In genomic region chr6:77463881-77464867, GRCh38 we compare ENCODE assay signal across 1 cellular context.
TF ChIP-seq lines count a peak whose summit lies in the region.

No MANE protein-coding gene starts in this region.

TF ChIP-seq in HEK293, 187 proteins besides CTCF, POLR2A, EP300 and RAD21 (continued from another document and continues in another):
- TF ChIP-seq SP2 (tag by site-specific recombination; IDR thresholded peaks at IDR 0.05) = no peak
- TF ChIP-seq YY2 (tag by site-specific recombination; IDR thresholded peaks at IDR 0.05) = no peak
- TF ChIP-seq SCRT2 (tag by site-specific recombination; IDR thresholded peaks at IDR 0.05) = no peak; the same call in 1 of the 2 replicates
- no peak for TF ChIP-seq ZNF18 (tag by site-specific recombination; IDR thresholded peaks at IDR 0.05)
- TF ChIP-seq YY1 (tag by site-specific recombination; IDR thresholded peaks at IDR 0.05) = no peak
- no peak for TF ChIP-seq ZNF621 (tag by site-specific recombination; IDR thresholded peaks at IDR 0.05)
- no peak for TF ChIP-seq ZNF785 (tag by site-specific recombination; IDR thresholded peaks at IDR 0.05)
- TF ChIP-seq ZNF518A (tag by site-specific recombination; conservative IDR thresholded peaks at IDR 0.05; ENCODE audit: low read depth) = no peak
- TF ChIP-seq ZNF571 (tag by site-specific recombination; IDR thresholded peaks at IDR 0.05) = no peak
- TF ChIP-seq, protein P1, sequence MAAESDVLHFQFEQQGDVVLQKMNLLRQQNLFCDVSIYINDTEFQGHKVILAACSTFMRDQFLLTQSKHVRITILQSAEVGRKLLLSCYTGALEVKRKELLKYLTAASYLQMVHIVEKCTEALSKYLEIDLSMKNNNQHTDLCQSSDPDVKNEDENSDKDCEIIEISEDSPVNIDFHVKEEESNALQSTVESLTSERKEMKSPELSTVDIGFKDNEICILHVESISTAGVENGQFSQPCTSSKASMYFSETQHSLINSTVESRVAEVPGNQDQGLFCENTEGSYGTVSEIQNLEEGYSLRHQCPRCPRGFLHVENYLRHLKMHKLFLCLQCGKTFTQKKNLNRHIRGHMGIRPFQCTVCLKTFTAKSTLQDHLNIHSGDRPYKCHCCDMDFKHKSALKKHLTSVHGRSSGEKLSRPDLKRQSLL (tag by site-specific recombination; IDR thresholded peaks at IDR 0.05) = 0 out of 2 replicates have a peak, but pooled peaks have one; percentile 14
- no peak for TF ChIP-seq KLF10 (tag by site-specific recombination; IDR thresholded peaks at IDR 0.05)
- TF ChIP-seq ZNF157 (tag by site-specific recombination; IDR thresholded peaks at IDR 0.05) = no peak
- TF ChIP-seq MZF1 (tag by site-specific recombination; IDR thresholded peaks at IDR 0.05; ENCODE audit: borderline replicate concordance) = no peak
- TF ChIP-seq ZBTB20 (tag by site-specific recombination; IDR thresholded peaks at IDR 0.05) = peak; percentile 55
- peak; percentile 39; the same call in 1 of the 2 replicates for TF ChIP-seq REST (tag by site-specific recombination; IDR thresholded peaks at IDR 0.05)
- no peak for TF ChIP-seq ZSCAN18 (tag by site-specific recombination; IDR thresholded peaks at IDR 0.05)
- TF ChIP-seq ZNF292 (tag by site-specific recombination; IDR thresholded peaks at IDR 0.05; ENCODE audit: borderline replicate concordance, low read depth) = no peak
- TF ChIP-seq, protein P2, sequence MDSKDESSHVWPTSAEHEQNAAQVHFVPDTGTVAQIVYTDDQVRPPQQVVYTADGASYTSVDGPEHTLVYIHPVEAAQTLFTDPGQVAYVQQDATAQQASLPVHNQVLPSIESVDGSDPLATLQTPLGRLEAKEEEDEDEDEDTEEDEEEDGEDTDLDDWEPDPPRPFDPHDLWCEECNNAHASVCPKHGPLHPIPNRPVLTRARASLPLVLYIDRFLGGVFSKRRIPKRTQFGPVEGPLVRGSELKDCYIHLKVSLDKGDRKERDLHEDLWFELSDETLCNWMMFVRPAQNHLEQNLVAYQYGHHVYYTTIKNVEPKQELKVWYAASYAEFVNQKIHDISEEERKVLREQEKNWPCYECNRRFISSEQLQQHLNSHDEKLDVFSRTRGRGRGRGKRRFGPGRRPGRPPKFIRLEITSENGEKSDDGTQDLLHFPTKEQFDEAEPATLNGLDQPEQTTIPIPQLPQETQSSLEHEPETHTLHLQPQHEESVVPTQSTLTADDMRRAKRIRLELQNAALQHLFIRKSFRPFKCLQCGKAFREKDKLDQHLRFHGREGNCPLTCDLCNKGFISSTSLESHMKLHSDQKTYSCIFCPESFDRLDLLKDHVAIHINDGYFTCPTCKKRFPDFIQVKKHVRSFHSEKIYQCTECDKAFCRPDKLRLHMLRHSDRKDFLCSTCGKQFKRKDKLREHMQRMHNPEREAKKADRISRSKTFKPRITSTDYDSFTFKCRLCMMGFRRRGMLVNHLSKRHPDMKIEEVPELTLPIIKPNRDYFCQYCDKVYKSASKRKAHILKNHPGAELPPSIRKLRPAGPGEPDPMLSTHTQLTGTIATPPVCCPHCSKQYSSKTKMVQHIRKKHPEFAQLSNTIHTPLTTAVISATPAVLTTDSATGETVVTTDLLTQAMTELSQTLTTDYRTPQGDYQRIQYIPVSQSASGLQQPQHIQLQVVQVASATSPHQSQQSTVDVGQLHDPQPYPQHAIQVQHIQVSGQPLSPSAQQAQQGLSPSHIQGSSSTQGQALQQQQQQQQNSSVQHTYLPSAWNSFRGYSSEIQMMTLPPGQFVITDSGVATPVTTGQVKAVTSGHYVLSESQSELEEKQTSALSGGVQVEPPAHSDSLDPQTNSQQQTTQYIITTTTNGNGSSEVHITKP (tag by site-specific recombination; IDR thresholded peaks at IDR 0.05) = peak; percentile 97
- TF ChIP-seq, protein P3, sequence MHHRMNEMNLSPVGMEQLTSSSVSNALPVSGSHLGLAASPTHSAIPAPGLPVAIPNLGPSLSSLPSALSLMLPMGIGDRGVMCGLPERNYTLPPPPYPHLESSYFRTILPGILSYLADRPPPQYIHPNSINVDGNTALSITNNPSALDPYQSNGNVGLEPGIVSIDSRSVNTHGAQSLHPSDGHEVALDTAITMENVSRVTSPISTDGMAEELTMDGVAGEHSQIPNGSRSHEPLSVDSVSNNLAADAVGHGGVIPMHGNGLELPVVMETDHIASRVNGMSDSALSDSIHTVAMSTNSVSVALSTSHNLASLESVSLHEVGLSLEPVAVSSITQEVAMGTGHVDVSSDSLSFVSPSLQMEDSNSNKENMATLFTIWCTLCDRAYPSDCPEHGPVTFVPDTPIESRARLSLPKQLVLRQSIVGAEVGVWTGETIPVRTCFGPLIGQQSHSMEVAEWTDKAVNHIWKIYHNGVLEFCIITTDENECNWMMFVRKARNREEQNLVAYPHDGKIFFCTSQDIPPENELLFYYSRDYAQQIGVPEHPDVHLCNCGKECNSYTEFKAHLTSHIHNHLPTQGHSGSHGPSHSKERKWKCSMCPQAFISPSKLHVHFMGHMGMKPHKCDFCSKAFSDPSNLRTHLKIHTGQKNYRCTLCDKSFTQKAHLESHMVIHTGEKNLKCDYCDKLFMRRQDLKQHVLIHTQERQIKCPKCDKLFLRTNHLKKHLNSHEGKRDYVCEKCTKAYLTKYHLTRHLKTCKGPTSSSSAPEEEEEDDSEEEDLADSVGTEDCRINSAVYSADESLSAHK (tag by site-specific recombination; IDR thresholded peaks at IDR 0.05) = no peak
- TF ChIP-seq ZFP41 (tag by site-specific recombination; IDR thresholded peaks at IDR 0.05; ENCODE audit: borderline replicate concordance) = no peak
- TF ChIP-seq, protein P4, sequence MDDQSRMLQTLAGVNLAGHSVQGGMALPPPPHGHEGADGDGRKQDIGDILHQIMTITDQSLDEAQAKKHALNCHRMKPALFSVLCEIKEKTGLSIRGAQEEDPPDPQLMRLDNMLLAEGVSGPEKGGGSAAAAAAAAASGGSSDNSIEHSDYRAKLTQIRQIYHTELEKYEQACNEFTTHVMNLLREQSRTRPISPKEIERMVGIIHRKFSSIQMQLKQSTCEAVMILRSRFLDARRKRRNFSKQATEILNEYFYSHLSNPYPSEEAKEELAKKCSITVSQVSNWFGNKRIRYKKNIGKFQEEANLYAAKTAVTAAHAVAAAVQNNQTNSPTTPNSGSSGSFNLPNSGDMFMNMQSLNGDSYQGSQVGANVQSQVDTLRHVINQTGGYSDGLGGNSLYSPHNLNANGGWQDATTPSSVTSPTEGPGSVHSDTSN (CRISPR knock-in tag; IDR thresholded peaks at IDR 0.05) = 0 out of 2 replicates have a peak, but pooled peaks have one; percentile 52
- TF ChIP-seq ZBTB10 (tag by site-specific recombination; IDR thresholded peaks at IDR 0.05) = 0 out of 2 replicates have a peak, but pooled peaks have one; percentile 60
- no peak for TF ChIP-seq ZNF521 (tag by site-specific recombination; IDR thresholded peaks at IDR 0.05)
- peak; percentile 66 for TF ChIP-seq ZNF335 (tag by site-specific recombination; conservative IDR thresholded peaks at IDR 0.05)
- 0 out of 2 replicates have a peak, but pooled peaks have one; percentile 22 for TF ChIP-seq KLF8 (tag by site-specific recombination; IDR thresholded peaks at IDR 0.05)
- no peak for TF ChIP-seq ZNF660 (tag by site-specific recombination; IDR thresholded peaks at IDR 0.05)
- TF ChIP-seq ZNF404 (tag by site-specific recombination; IDR thresholded peaks at IDR 0.05) = no peak
- TF ChIP-seq ZNF560 (tag by site-specific recombination; IDR thresholded peaks at IDR 0.05; ENCODE audit: borderline replicate concordance) = no peak
- TF ChIP-seq ZNF561 (tag by site-specific recombination; IDR thresholded peaks at IDR 0.05; ENCODE audit: borderline replicate concordance) = no peak
- no peak for TF ChIP-seq FEZF1 (tag by site-specific recombination; IDR thresholded peaks at IDR 0.05)
